13 cellular contexts compared by ENCODE assay signal in genomic region chr1:26165126-26165892, GRCh38. TPM values are rescaled to one million over a fixed set of nuclear protein-coding genes. Genes with fewer than 3 reads are reported as not detected.
A peak's percentile ranks its signal among the peaks of the same experiment; 100 is the strongest.
DNase-seq lines count a peak whose midpoint lies in the region; ATAC-seq and TF ChIP-seq lines count a peak whose summit lies in the region.
"Had no signal": no experiment of that assay in that cellular context is flagged by ENCODE, and none has a peak within 500 bp of the region (broad histone marks: within the 10 kb centered on the region; RNA-seq: fewer than 3 reads in every experiment).

No MANE protein-coding gene starts in this region.

- H3K9me3 ChIP-seq in endodermal cell (ENCODE audit: control insufficient read depth, low read length) (no peaks in the 10 kb centered on the region), neural progenitor cell (ENCODE audit: low read depth) (no peaks in the 10 kb centered on the region)

- peak overlapping the region; percentile 44 for H3K9ac ChIP-seq in endodermal cell (ENCODE audit: extremely low read depth, low read length, poor library complexity, severe bottlenecking)
- H3K9ac ChIP-seq in neural progenitor cell: no peak overlapping the region

- H3K9me3 Mint-ChIP-seq in activated CD4-positive, alpha-beta memory T cell treated with anti-CD3 and anti-CD28 coated beads, Interleukin-2, amount 10 ng/mL, durations not matched to agents 7 days and 5 days: no peaks in the 10 kb centered on the region
- H3K9me3 Mint-ChIP-seq in activated CD4-positive, alpha-beta memory T cell treated with anti-CD3 and anti-CD28 coated beads for 36 hours: no peaks in the 10 kb centered on the region
- no peaks in the 10 kb centered on the region for H3K9me3 Mint-ChIP-seq in endodermal cell
- H3K9me3 Mint-ChIP-seq in neural progenitor cell: no peaks in the 10 kb centered on the region

- H3F3A ChIP-seq in neural progenitor cell (ENCODE audit: low read depth): peaks cover 61% of the 10 kb centered on the region

- CTCF ChIA-PET in activated CD4-positive, alpha-beta memory T cell treated with anti-CD3 and anti-CD28 coated beads, Interleukin-2, amount 10 ng/mL, durations not matched to agents 7 days and 5 days (lab: Charles Lee): interaction anchor here (0.8 to 2.3 kb wide), 5 partner anchors 8 to 70 kb away, joined by 3 to 8 read pairs (median 4); partner anchors contain the start of gene CEP85
- CTCF ChIA-PET in activated CD4-positive, alpha-beta memory T cell treated with anti-CD3 and anti-CD28 coated beads for 36 hours (lab: Charles Lee): interaction anchor here (0.6 to 1.7 kb wide), 5 partner anchors 38 to 156 kb away, joined by 3 to 6 read pairs (median 4); no protein-coding TSS in a partner anchor

- peak overlapping the region; percentile 74 for H3K4me3 ChIP-seq in endodermal cell (ENCODE audit: low read length)
- H3K4me3 ChIP-seq in neural progenitor cell: no peak overlapping the region

- peak overlapping the region; percentile 7 for H3K4me3 Mint-ChIP-seq in activated CD4-positive, alpha-beta memory T cell treated with anti-CD3 and anti-CD28 coated beads, Interleukin-2, amount 10 ng/mL, durations not matched to agents 7 days and 5 days
- H3K4me3 Mint-ChIP-seq in activated CD4-positive, alpha-beta memory T cell treated with anti-CD3 and anti-CD28 coated beads for 36 hours: no peak overlapping the region
- H3K4me3 Mint-ChIP-seq in endodermal cell: peak overlapping the region; percentile 67
- H3K4me3 Mint-ChIP-seq in neural progenitor cell: peak overlapping the region; percentile 80

- no peak overlapping the region for H2AFZ ChIP-seq in neural progenitor cell (replicated peaks)

- H3K27ac ChIP-seq in endodermal cell (ENCODE audit: low read depth, low read length) (no peak overlapping the region), neural progenitor cell (no peak overlapping the region)

- no peaks in the 10 kb centered on the region for H4K20me1 ChIP-seq in neural progenitor cell (ENCODE audit: low read depth)

- TF ChIP-seq CTCF in endodermal cell (conservative IDR thresholded peaks at IDR 0.05) (no peak), neural progenitor cell (IDR thresholded peaks at IDR 0.05) (no peak)

- H3K27me3 Mint-ChIP-seq in activated CD4-positive, alpha-beta memory T cell treated with anti-CD3 and anti-CD28 coated beads, Interleukin-2, amount 10 ng/mL, durations not matched to agents 7 days and 5 days: peaks cover 26% of the 10 kb centered on the region
- H3K27me3 Mint-ChIP-seq in activated CD4-positive, alpha-beta memory T cell treated with anti-CD3 and anti-CD28 coated beads for 36 hours: peaks cover 15% of the 10 kb centered on the region
- peaks cover 63% of the 10 kb centered on the region for H3K27me3 Mint-ChIP-seq in endodermal cell (ENCODE audit: insufficient read depth)
- H3K27me3 Mint-ChIP-seq in neural progenitor cell (ENCODE audit: insufficient read depth, low read depth): peaks cover 37% of the 10 kb centered on the region

- POLR2A ChIA-PET in activated CD4-positive, alpha-beta memory T cell treated with anti-CD3 and anti-CD28 coated beads, Interleukin-2, amount 10 ng/mL, durations not matched to agents 7 days and 5 days (lab: Charles Lee): no interaction called here
- POLR2A ChIA-PET in activated CD4-positive, alpha-beta memory T cell treated with anti-CD3 and anti-CD28 coated beads for 36 hours (lab: Charles Lee): no interaction called here

- intact Hi-C loops in activated CD4-positive, alpha-beta memory T cell treated with anti-CD3 and anti-CD28 coated beads for 36 hours (cut with micrococcal nuclease): loop anchor here (5.0 kb wide), 1 partner anchor 157 kb away; no protein-coding TSS in a partner anchor

- H3K79me2 ChIP-seq in neural progenitor cell (ENCODE audit: low read depth): peaks cover 4% of the 10 kb centered on the region

- 47 to 52% methylated on average over 9 to 13 of the region's 13 CpGs for WGBS in endodermal cell (ENCODE audit: insufficient coverage in 1 of 2, insufficient read length in 1 of 2), 2 experiments

- H3K4me1 ChIP-seq in endodermal cell (ENCODE audit: control insufficient read depth, insufficient read depth, low read length) (peaks cover 3% of the 10 kb centered on the region), neural progenitor cell (peaks cover 43% of the 10 kb centered on the region)

- peaks cover 37% of the 10 kb centered on the region for H3K27me3 ChIP-seq in endodermal cell (ENCODE audit: control insufficient read depth, insufficient read depth, low read length, poor library complexity, severe bottlenecking)
- peaks cover 48% of the 10 kb centered on the region for H3K27me3 ChIP-seq in neural progenitor cell

- no peaks in the 10 kb centered on the region for H3K36me3 ChIP-seq in endodermal cell (ENCODE audit: control insufficient read depth, insufficient read depth, low read length)
- H3K36me3 ChIP-seq in neural progenitor cell: no peaks in the 10 kb centered on the region

- no peak for ATAC-seq in GM18858 (IDR thresholded peaks at IDR 0.05; ENCODE audit: unreplicated experiment)

- no peaks in the 10 kb centered on the region for H3K36me3 Mint-ChIP-seq in activated CD4-positive, alpha-beta memory T cell treated with anti-CD3 and anti-CD28 coated beads, Interleukin-2, amount 10 ng/mL, durations not matched to agents 7 days and 5 days (ENCODE audit: low read depth)
- no peaks in the 10 kb centered on the region for H3K36me3 Mint-ChIP-seq in activated CD4-positive, alpha-beta memory T cell treated with anti-CD3 and anti-CD28 coated beads for 36 hours
- H3K36me3 Mint-ChIP-seq in endodermal cell (ENCODE audit: low read depth) (no peaks in the 10 kb centered on the region), neural progenitor cell (no peaks in the 10 kb centered on the region)

- no peak overlapping the region for H3K27ac Mint-ChIP-seq in activated CD4-positive, alpha-beta memory T cell treated with anti-CD3 and anti-CD28 coated beads, Interleukin-2, amount 10 ng/mL, durations not matched to agents 7 days and 5 days
- H3K27ac Mint-ChIP-seq in activated CD4-positive, alpha-beta memory T cell treated with anti-CD3 and anti-CD28 coated beads for 36 hours: no peak overlapping the region
- H3K27ac Mint-ChIP-seq in endodermal cell (peak overlapping the region; percentile 94), neural progenitor cell (peak overlapping the region; percentile 89)

- H3K4me1 Mint-ChIP-seq in activated CD4-positive, alpha-beta memory T cell treated with anti-CD3 and anti-CD28 coated beads, Interleukin-2, amount 10 ng/mL, durations not matched to agents 7 days and 5 days: peaks cover 33% of the 10 kb centered on the region
- H3K4me1 Mint-ChIP-seq in activated CD4-positive, alpha-beta memory T cell treated with anti-CD3 and anti-CD28 coated beads for 36 hours (ENCODE audit: low read depth): peaks cover 14% of the 10 kb centered on the region
- H3K4me1 Mint-ChIP-seq in endodermal cell (peaks cover 35% of the 10 kb centered on the region), neural progenitor cell (peaks cover 57% of the 10 kb centered on the region)

- H3K4me2 ChIP-seq in neural progenitor cell: peak overlapping the region; percentile 83

- DNase-seq in activated CD4-positive, alpha-beta memory T cell treated with anti-CD3 and anti-CD28 coated beads, Interleukin-2, amount 10 ng/mL, durations not matched to agents 7 days and 5 days: no peak
- DNase-seq in activated CD4-positive, alpha-beta memory T cell treated with anti-CD3 and anti-CD28 coated beads for 36 hours: no peak
- DNase-seq in NCI-H2171 treated with DMSO at 0.1 percent for 48 hours (lab: John Stamatoyannopoulos, UW): peak; percentile 36
- DNase-seq in endodermal cell: peak; percentile 76
- no peak for DNase-seq in neural progenitor cell (ENCODE audit: low spot score)
- DNase-seq in UCSD-AML1 (lab: John Stamatoyannopoulos, UW; ENCODE audit: unreplicated experiment): no peak
- DNase-seq in NCI-H2029 treated with DMSO at 0.1 percent for 48 hours (lab: John Stamatoyannopoulos, UW): no peak
- DNase-seq: DMS153; effector memory CD4-positive, alpha-beta T cell; NCI-H510A treated with DMSO at 0.1 percent for 48 hours had no signal

RNA-seq across cellular contexts. Expression of gene C1orf232, which starts 3.5 kb away (rescaled TPM):
- not detected for total RNA-seq in activated CD4-positive, alpha-beta memory T cell treated with anti-CD3 and anti-CD28 coated beads, Interleukin-2, amount 10 ng/mL, durations not matched to agents 7 days and 5 days
- not detected for total RNA-seq in activated CD4-positive, alpha-beta memory T cell treated with anti-CD3 and anti-CD28 coated beads for 36 hours
- not detected for total RNA-seq in endodermal cell
- polyA plus RNA-seq in endodermal cell (2013, experiment 1 of 2): 0.61 TPM
- polyA plus RNA-seq in endodermal cell (2013, experiment 2 of 2): not detected
- not detected in 2 replicates for total RNA-seq in neural progenitor cell (ENCODE audit: low replicate concordance)
- total RNA-seq: H4, liver had no signal
- polyA plus RNA-seq: liver had no signal

RNA-seq across cellular contexts. Expression of gene ZNF593, which starts 4.4 kb away (rescaled TPM):
- 10 to 100 TPM; 20.3 to 22.9 TPM for total RNA-seq in activated CD4-positive, alpha-beta memory T cell treated with anti-CD3 and anti-CD28 coated beads, Interleukin-2, amount 10 ng/mL, durations not matched to agents 7 days and 5 days
- total RNA-seq in activated CD4-positive, alpha-beta memory T cell treated with anti-CD3 and anti-CD28 coated beads for 36 hours: 10 to 100 TPM; 37.4 to 38.0 TPM
- total RNA-seq in endodermal cell (10 to 100 TPM; 31.4 to 33.7 TPM), neural progenitor cell (ENCODE audit: low replicate concordance) (3.3 and 13.3 TPM in 2 replicates)
- polyA plus RNA-seq in endodermal cell (2013, experiment 1 of 2): 30.4 TPM
- 26.1 TPM for polyA plus RNA-seq in endodermal cell (2013, experiment 2 of 2)

RNA-seq across cellular contexts. Expression of gene ZNF593OS, which starts 6.3 kb away (rescaled TPM):
- total RNA-seq in activated CD4-positive, alpha-beta memory T cell treated with anti-CD3 and anti-CD28 coated beads, Interleukin-2, amount 10 ng/mL, durations not matched to agents 7 days and 5 days: not detected
- not detected for total RNA-seq in activated CD4-positive, alpha-beta memory T cell treated with anti-CD3 and anti-CD28 coated beads for 36 hours
- total RNA-seq in endodermal cell (not detected), neural progenitor cell (ENCODE audit: low replicate concordance) (0.67 and 2.1 TPM in 2 replicates)
- polyA plus RNA-seq in endodermal cell (2013, experiment 1 of 2): 0.61 TPM
- polyA plus RNA-seq in endodermal cell (2013, experiment 2 of 2): 0.37 TPM
- total RNA-seq: H4, liver had no signal

RNA-seq across cellular contexts. Expression of gene FAM110D, which starts 6.4 kb away (rescaled TPM):
- total RNA-seq in activated CD4-positive, alpha-beta memory T cell treated with anti-CD3 and anti-CD28 coated beads, Interleukin-2, amount 10 ng/mL, durations not matched to agents 7 days and 5 days: not detected
- total RNA-seq in activated CD4-positive, alpha-beta memory T cell treated with anti-CD3 and anti-CD28 coated beads for 36 hours: not detected
- total RNA-seq in endodermal cell (1 to 10 TPM in 1 of 2 donors, under 1 TPM in 1; 0.38 to 1.1 TPM), neural progenitor cell (ENCODE audit: low replicate concordance) (0.28 and 0.50 TPM in 2 replicates)
- polyA plus RNA-seq in endodermal cell (2013, experiment 1 of 2): 0.82 TPM
- 0.91 TPM for polyA plus RNA-seq in endodermal cell (2013, experiment 2 of 2)

RNA-seq across cellular contexts. Expression of gene CNKSR1, which starts 12.0 kb away (rescaled TPM):
- 1 to 10 TPM; 1.8 to 5.3 TPM for total RNA-seq in activated CD4-positive, alpha-beta memory T cell treated with anti-CD3 and anti-CD28 coated beads, Interleukin-2, amount 10 ng/mL, durations not matched to agents 7 days and 5 days
- 1 to 10 TPM; 1.3 to 1.5 TPM for total RNA-seq in activated CD4-positive, alpha-beta memory T cell treated with anti-CD3 and anti-CD28 coated beads for 36 hours
- total RNA-seq in endodermal cell: 10 to 100 TPM; 35.8 to 44.1 TPM
- polyA plus RNA-seq in endodermal cell (2013, experiment 1 of 2): 3.8 TPM
- 3.8 TPM for polyA plus RNA-seq in endodermal cell (2013, experiment 2 of 2)
- 7.8 and 13.0 TPM in 2 replicates for total RNA-seq in neural progenitor cell (ENCODE audit: low replicate concordance)
- total RNA-seq: H4 had no signal

Comparison
In these comparisons a context has a peak if more than half of its experiments do, and no peak if none do; other contexts are left out.
1. DNase-seq: peak in NCI-H2171 treated with DMSO at 0.1 percent for 48 hours (single experiment) and endodermal cell (single experiment); none in activated CD4-positive, alpha-beta memory T cell treated with anti-CD3 and anti-CD28 coated beads, Interleukin-2, amount 10 ng/mL, durations not matched to agents 7 days and 5 days (single experiment), activated CD4-positive, alpha-beta memory T cell treated with anti-CD3 and anti-CD28 coated beads for 36 hours (single experiment), neural progenitor cell (single experiment), UCSD-AML1 (single experiment) and NCI-H2029 treated with DMSO at 0.1 percent for 48 hours (single experiment).
2. H3K27ac Mint-ChIP-seq: peak in endodermal cell (single experiment) and neural progenitor cell (single experiment); none in activated CD4-positive, alpha-beta memory T cell treated with anti-CD3 and anti-CD28 coated beads, Interleukin-2, amount 10 ng/mL, durations not matched to agents 7 days and 5 days (single experiment) and activated CD4-positive, alpha-beta memory T cell treated with anti-CD3 and anti-CD28 coated beads for 36 hours (single experiment).